Comparison of ENCODE assay signal across 23 cellular contexts in genomic region chr18:25434771-25435461, GRCh38.
"Had no signal": no experiment of that assay in that cellular context is flagged by ENCODE, and none has a peak within 500 bp of the region (broad histone marks: within the 10 kb centered on the region; RNA-seq: fewer than 3 reads in every experiment).

No MANE protein-coding gene starts in this region.

- DNase-seq: activated CD4-positive, alpha-beta T cell treated with anti-CD3 and anti-CD28 coated beads for 4 hours; activated CD4-positive, alpha-beta T cell treated with anti-CD3 and anti-CD28 coated beads, Interleukin-2, amount 50 U/mL, for 48 hours; activated CD4-positive, CD25-positive, alpha-beta regulatory T cell; activated effector memory CD4-positive, alpha-beta T cell treated with anti-CD3 and anti-CD28 coated beads, Interleukin-2, amount 50 U/mL, for 16 hours; activated naive CD4-positive, alpha-beta T cell treated with anti-CD3 and anti-CD28 coated beads, Interleukin-2, amount 50 U/mL, for 16 hours; activated naive CD8-positive, alpha-beta T cell treated with anti-CD3 and anti-CD28 coated beads, Interleukin-2, amount 50 U/mL, for 24 hours; activated T-cell treated with anti-CD3 and anti-CD28 coated beads, Interleukin-2, amount 50 U/mL, for 72 hours; anterior cingulate cortex; body of pancreas; caudate nucleus; effector CD4-positive, alpha-beta T cell; erythroblast; foreskin fibroblast; left ventricle myocardium superior; mammary epithelial cell; midbrain; stimulated activated CD4-positive, alpha-beta T cell treated with anti-CD3 and anti-CD28 coated beads, Interleukin-4, amount 100 ng/mL, for 4 hours; stimulated activated naive CD8-positive, alpha-beta T cell treated with anti-CD3 and anti-CD28 coated beads, Interleukin-15, Interleukin-2, amounts not matched to agents 100 U/mL and 50 U/mL, for 24 hours; T-helper 17 cell; upper lobe of right lung had no signal

- H3K27ac ChIP-seq: body of pancreas, prostate gland, upper lobe of right lung had no signal

- H3K4me3 ChIP-seq: body of pancreas, prostate gland, right atrium auricular region, upper lobe of right lung had no signal

- H3K36me3 ChIP-seq: prostate gland, right atrium auricular region, upper lobe of right lung had no signal

- H3K9me3 ChIP-seq: body of pancreas, prostate gland, right atrium auricular region, upper lobe of right lung had no signal

- H3K4me1 ChIP-seq: body of pancreas, prostate gland, upper lobe of right lung had no signal

- H3K27me3 ChIP-seq: body of pancreas, right atrium auricular region, upper lobe of right lung had no signal

- ATAC-seq: activated naive CD8-positive, alpha-beta T cell treated with anti-CD3 and anti-CD28 coated beads, Interleukin-2, amount 50 U/mL, for 24 hours; activated T-cell treated with anti-CD3 and anti-CD28 coated beads, Interleukin-2, amount 50 U/mL, for 72 hours; body of pancreas; natural killer cell treated with Interleukin-12 subunit alpha and Interleukin-12 subunit beta and Interleukin-15 and Interleukin-18, amount 100 ng/mL, for 72 hours; stimulated activated naive CD8-positive, alpha-beta T cell treated with anti-CD3 and anti-CD28 coated beads, Interleukin-15, Interleukin-2, amounts not matched to agents 100 U/mL and 50 U/mL, for 24 hours; T-helper 17 cell; upper lobe of right lung had no signal
